ENCODE assay signal across 1 cellular context in genomic region chr11:68541983-68542382, GRCh38.
TF ChIP-seq lines count a peak whose summit lies in the region.

No MANE protein-coding gene starts in this region.

TF ChIP-seq in WTC11, 78 proteins besides CTCF, POLR2A, EP300 and RAD21 (continued from another document):
- TF ChIP-seq TCF7 (CRISPR knock-in tag; IDR thresholded peaks at IDR 0.05; ENCODE audit: low read depth): no peak
- TF ChIP-seq NFATC4 (CRISPR knock-in tag; IDR thresholded peaks at IDR 0.05): no peak
- no peak for TF ChIP-seq AR (CRISPR knock-in tag; IDR thresholded peaks at IDR 0.05)
- TF ChIP-seq SP1 (CRISPR knock-in tag; conservative IDR thresholded peaks at IDR 0.05): no peak
- TF ChIP-seq NR3C1 (CRISPR knock-in tag; conservative IDR thresholded peaks at IDR 0.05; ENCODE audit: low read depth): no peak
- TF ChIP-seq OVOL2 (CRISPR knock-in tag; IDR thresholded peaks at IDR 0.05; ENCODE audit: borderline replicate concordance): no peak
- TF ChIP-seq FOXP1 (CRISPR knock-in tag; IDR thresholded peaks at IDR 0.05; ENCODE audit: borderline replicate concordance): no peak
- no peak for TF ChIP-seq ZNF671 (CRISPR knock-in tag; IDR thresholded peaks at IDR 0.05)
- TF ChIP-seq AFF4 (CRISPR knock-in tag; IDR thresholded peaks at IDR 0.05; ENCODE audit: borderline replicate concordance): no peak
- TF ChIP-seq HMGA2 (CRISPR knock-in tag; IDR thresholded peaks at IDR 0.05): no peak
- TF ChIP-seq ZNF532 (CRISPR knock-in tag; IDR thresholded peaks at IDR 0.05; ENCODE audit: borderline replicate concordance): no peak
- TF ChIP-seq STAT6 (CRISPR knock-in tag; conservative IDR thresholded peaks at IDR 0.05; ENCODE audit: low read depth): no peak
- no peak for TF ChIP-seq ZNF423 (CRISPR knock-in tag; IDR thresholded peaks at IDR 0.05)
